27 cellular contexts compared by ENCODE assay signal in genomic region chr7:135290594-135290993, GRCh38. TPM values are rescaled to one million over a fixed set of nuclear protein-coding genes. Genes with fewer than 3 reads are reported as not detected.
DNase-seq lines count a peak whose midpoint lies in the region; ATAC-seq, FAIRE-seq and TF ChIP-seq lines count a peak whose summit lies in the region.
"Had no signal": no experiment of that assay in that cellular context is flagged by ENCODE, and none has a peak within 500 bp of the region (broad histone marks: within the 10 kb centered on the region; RNA-seq: fewer than 3 reads in every experiment).

No MANE protein-coding gene starts in this region.

- H3K9me3 Mint-ChIP-seq in endodermal cell (no peaks in the 10 kb centered on the region), progenitor cell of endocrine pancreas (ENCODE audit: low read depth) (no peaks in the 10 kb centered on the region)
- H3K9me3 Mint-ChIP-seq: CD4-positive, alpha-beta T cell; HFFc6 had no signal

- H3K36me3 Mint-ChIP-seq in endodermal cell (ENCODE audit: low read depth), result no peaks in the 10 kb centered on the region
- H3K36me3 Mint-ChIP-seq in progenitor cell of endocrine pancreas (ENCODE audit: insufficient read depth), result no peaks in the 10 kb centered on the region

- H3K36me3 ChIP-seq in endodermal cell (ENCODE audit: control insufficient read depth, insufficient read depth, low read length) (no peaks in the 10 kb centered on the region), keratinocyte (ENCODE audit: control insufficient read depth in 2 of 2, extremely low read depth in 1 of 2, insufficient read depth in 2 of 2, low read length in 2 of 2) (no peaks in the 10 kb centered on the region)

- peaks cover 5% of the 10 kb centered on the region for H3K4me1 Mint-ChIP-seq in endodermal cell
- H3K4me1 Mint-ChIP-seq in progenitor cell of endocrine pancreas (ENCODE audit: low read depth), result no peaks in the 10 kb centered on the region

- H4K20me1 ChIP-seq in keratinocyte (ENCODE audit: control insufficient read depth, extremely low read depth, insufficient read depth, low read length), result no peaks in the 10 kb centered on the region

- no peak overlapping the region for H3K4me3 Mint-ChIP-seq in endodermal cell
- H3K4me3 Mint-ChIP-seq in progenitor cell of endocrine pancreas (ENCODE audit: low read depth), result no peak overlapping the region
- H3K4me3 Mint-ChIP-seq: CD4-positive, alpha-beta T cell; HFFc6 had no signal

- 0 out of 3 replicates have a peak overlapping the region, but pooled peaks have one; percentile 57 for H3K4me2 ChIP-seq in A549
- no peak overlapping the region for H3K4me2 ChIP-seq in keratinocyte (ENCODE audit: control insufficient read depth, extremely low read depth, insufficient read depth, low read depth, low read length)

- H3K4me1 ChIP-seq in A549 (peaks cover 25% of the 10 kb centered on the region), endodermal cell (ENCODE audit: control insufficient read depth, insufficient read depth, low read length) (no peaks in the 10 kb centered on the region), keratinocyte (ENCODE audit: control insufficient read depth, extremely low read depth, insufficient read depth, low read length) (peaks cover 28% of the 10 kb centered on the region)
- H3K4me1 ChIP-seq: Caco-2 had no signal

- WGBS in A549 (ENCODE audit: missing lambda C conversion rate), result 92% methylated on average over 7 of the region's 7 CpGs
- WGBS in endodermal cell (ENCODE audit: insufficient coverage in 1 of 2, insufficient read length in 1 of 2), 2 experiments, result 85 to 95% methylated on average over 2 to 7 of the region's 7 CpGs

- H3K4me3 ChIP-seq in A549 (no peak overlapping the region), endodermal cell (ENCODE audit: low read length) (no peak overlapping the region), keratinocyte (ENCODE audit: control insufficient read depth in 2 of 3, extremely low read depth in 1 of 3, insufficient read depth in 2 of 3, low read depth in 1 of 3, low read length in 3 of 3) (no peak overlapping the region)

- H3K27ac Mint-ChIP-seq in endodermal cell (no peak overlapping the region), progenitor cell of endocrine pancreas (no peak overlapping the region)
- H3K27ac Mint-ChIP-seq: CD4-positive, alpha-beta T cell; HFFc6 had no signal

- no peaks in the 10 kb centered on the region for H3K9me1 ChIP-seq in keratinocyte (ENCODE audit: control insufficient read depth, extremely low read depth, insufficient read depth, low read length)

- CTCF ChIA-PET in A549 (lab: Yijun Ruan, JAX), result interaction anchor here (1.0 to 3.9 kb wide), 4 partner anchors 9 to 125 kb away, joined by 4 to 26 read pairs (median 15); no protein-coding TSS in a partner anchor
- CTCF ChIA-PET in RWPE1 (lab: Yijun Ruan, JAX), result interaction anchor here (0.6 kb wide), 1 partner anchor 9 kb away, joined by 3 read pairs; no protein-coding TSS in a partner anchor

- no peak for DNase-seq in A549 (ENCODE audit: low read depth in 1 of 2, low spot score in 1 of 2)
- no peak for DNase-seq in RWPE1 (ENCODE audit: low spot score)
- DNase-seq in endodermal cell, result peak; percentile 38
- DNase-seq in keratinocyte (ENCODE audit: low read depth, low spot score), result no peak
- no peak for DNase-seq in activated CD4-positive, alpha-beta T cell treated with anti-CD3 and anti-CD28 coated beads for 48 hours
- no peak for DNase-seq in stimulated activated CD4-positive, alpha-beta T cell treated with anti-CD3 and anti-CD28 coated beads, Interleukin-4, amount 100 ng/mL, for 1 hour
- DNase-seq in HTR-8/SVneo (ENCODE audit: insufficient read length, low spot score), result no peak
- no peak for DNase-seq in progenitor cell of endocrine pancreas (ENCODE audit: low spot score, unreplicated experiment)
- DNase-seq: AML-193; Caco-2; CD4-positive, alpha-beta T cell; DMS153; DMS79; GDM1; GOT3; H7; HFFc6; IMR-90 had no signal

- H3K27me3 ChIP-seq in endodermal cell (ENCODE audit: control insufficient read depth, insufficient read depth, low read length, poor library complexity, severe bottlenecking) (no peaks in the 10 kb centered on the region), keratinocyte (ENCODE audit: control insufficient read depth, extremely low read depth, insufficient read depth, low read length) (no peaks in the 10 kb centered on the region)

- no peak for TF ChIP-seq RAD21 in A549 (conservative IDR thresholded peaks at IDR 0.05 in 1 of 2, IDR thresholded peaks at IDR 0.05 in 1 of 2)

- TF ChIP-seq CTCF in A549 (IDR thresholded peaks at IDR 0.05), result no peak
- TF ChIP-seq CTCF in RWPE1 (conservative IDR thresholded peaks at IDR 0.05; ENCODE audit: low read depth), result no peak
- no peak for TF ChIP-seq CTCF in endodermal cell (conservative IDR thresholded peaks at IDR 0.05)
- no peak for TF ChIP-seq CTCF in keratinocyte (optimal IDR thresholded peaks at IDR 0.05 in 1 of 3, IDR thresholded peaks at IDR 0.05 in 1 of 3, conservative IDR thresholded peaks at IDR 0.05 in 1 of 3; ENCODE audit: extremely low read depth in 1 of 3, insufficient read depth in 2 of 3, low read length in 3 of 3)
- no peak for TF ChIP-seq CTCF in progenitor cell of endocrine pancreas (IDR thresholded peaks at IDR 0.05; ENCODE audit: unreplicated experiment)

- dilution Hi-C loops in keratinocyte (cut with MboI; ENCODE audit: extremely low pct_ligation_motif_present, low sequenced_read_pairs), result no loop called here

- POLR2A ChIA-PET in A549 (lab: Yijun Ruan, JAX), result no interaction called here
- POLR2A ChIA-PET in RWPE1 (lab: Yijun Ruan, JAX; ENCODE audit: low non-redundant PET), result no interaction called here

- H2AFZ ChIP-seq in keratinocyte (ENCODE audit: control insufficient read depth, low read length), result no peak overlapping the region

- no peak for TF ChIP-seq EP300 in A549 (IDR thresholded peaks at IDR 0.05)

- H3K9me3 ChIP-seq in A549, result no peaks in the 10 kb centered on the region
- H3K9me3 ChIP-seq in endodermal cell (ENCODE audit: control insufficient read depth, low read length), result no peaks in the 10 kb centered on the region
- no peaks in the 10 kb centered on the region for H3K9me3 ChIP-seq in keratinocyte (ENCODE audit: control insufficient read depth, low read depth, low read length)
- H3K9me3 ChIP-seq: Caco-2 had no signal

- no peak for ATAC-seq in A549
- ATAC-seq: HCT116 had no signal

- peak overlapping the region; percentile 81 to 95 for H3K27ac ChIP-seq in A549
- peak overlapping the region; percentile 78; the same call in 1 of the 2 replicates for H3K27ac ChIP-seq in RWPE1
- H3K27ac ChIP-seq in endodermal cell (ENCODE audit: low read depth, low read length), result no peak overlapping the region
- H3K27ac ChIP-seq in keratinocyte (ENCODE audit: control insufficient read depth, insufficient read depth, low read length), result peak overlapping the region; percentile 96
- H3K27ac ChIP-seq: C4-2B, HL-60 had no signal

- H3K79me2 ChIP-seq in keratinocyte (ENCODE audit: control insufficient read depth, insufficient read depth, low read length), result no peaks in the 10 kb centered on the region

- FAIRE-seq in A549 (lab: Jason Lieb, UNC) (no peak), keratinocyte (lab: Jason Lieb, UNC) (no peak), HTR-8/SVneo (lab: Jason Lieb, UNC) (no peak)
- FAIRE-seq: GM12892, GM18507 had no signal

- no peak for TF ChIP-seq POLR2A in A549 (IDR thresholded peaks at IDR 0.05; ENCODE audit: low read length)

- H3K27me3 Mint-ChIP-seq in endodermal cell (ENCODE audit: insufficient read depth) (peaks cover 2% of the 10 kb centered on the region), progenitor cell of endocrine pancreas (no peaks in the 10 kb centered on the region)
- H3K27me3 Mint-ChIP-seq: CD4-positive, alpha-beta T cell had no signal

- no peak overlapping the region for H3K9ac ChIP-seq in endodermal cell (ENCODE audit: extremely low read depth, low read length, poor library complexity, severe bottlenecking)
- no peak overlapping the region for H3K9ac ChIP-seq in keratinocyte (ENCODE audit: control insufficient read depth, extremely low read depth, insufficient read depth, low read length)

TF ChIP-seq in A549, 52 proteins besides CTCF, POLR2A, EP300 and RAD21:
- TF ChIP-seq MYC (IDR thresholded peaks at IDR 0.05; ENCODE audit: borderline replicate concordance, low read length) (no peak), BHLHE40 (IDR thresholded peaks at IDR 0.05; ENCODE audit: low read depth, low read length) (no peak), CBX8 (IDR thresholded peaks at IDR 0.05) (no peak)

RNA-seq across cellular contexts. Expression of gene STRA8, which starts 57.0 kb away (rescaled TPM):
- polyA plus RNA-seq in A549 (2011; rRNA removed) (not detected in 2 replicates), A549 (2017; fragmentation: RNase III; extraction: RNeasy Plus Mini Kit Qiagen cat#74134 plus additional on column Dnase treatment) (not detected in 3 replicates), keratinocyte (not detected in 3 replicates)
- not detected in 2 replicates for polyA plus RNA-seq in A549 (2012; cell fraction: cytosol; rRNA removed)
- polyA plus RNA-seq in A549 (2012; cell fraction: nucleus; rRNA removed), result 0.10 TPM in 1 of 2 replicates, not detected in the other
- not detected in 2 replicates for polyA minus RNA-seq in A549 (2011; rRNA and poly(A)+ RNA removed)
- total RNA-seq in endodermal cell (not detected), progenitor cell of endocrine pancreas (not detected in 2 replicates)
- polyA plus RNA-seq in endodermal cell (2013, experiment 1 of 2), result not detected
- not detected for polyA plus RNA-seq in endodermal cell (2013, experiment 2 of 2)
- not detected for polyA plus RNA-seq in keratinocyte (2011; ENCODE audit: low read depth)
- polyA plus RNA-seq in keratinocyte (2011; cell fraction: cytosol; rRNA removed), result not detected in 2 replicates
- not detected in 2 replicates for polyA plus RNA-seq in keratinocyte (2011; cell fraction: nucleus; rRNA removed)
- not detected in 2 replicates for polyA plus RNA-seq in keratinocyte (2012; ENCODE audit: low replicate concordance)
- not detected in 3 replicates for polyA minus RNA-seq in keratinocyte
- not detected for polyA minus RNA-seq in keratinocyte (2011; cell fraction: cytosol; rRNA and poly(A)+ RNA removed)
- polyA minus RNA-seq in keratinocyte (2011; cell fraction: nucleus; rRNA and poly(A)+ RNA removed), result not detected in 2 replicates
- total RNA-seq: A172; Caco-2; CD4-positive, alpha-beta T cell; Daoy; H7; HFFc6; HT1080; IMR-90 had no signal
- polyA plus RNA-seq: BJ, IMR-90 had no signal
